Comparison of ENCODE assay signal across 8 cellular contexts in genomic region chr20:8854566-8854965, GRCh38.
DNase-seq lines count a peak whose midpoint lies in the region; ATAC-seq, FAIRE-seq and TF ChIP-seq lines count a peak whose summit lies in the region.

No MANE protein-coding gene starts in this region.

- FAIRE-seq in RCC 7860 (lab: Jason Lieb, UNC) = no peak

- H3K27me3 ChIP-seq in esophagus muscularis mucosa = no peaks in the 10 kb centered on the region
- H3K27me3 ChIP-seq in lung (ENCODE audit: control insufficient read depth, insufficient read depth) = no peaks in the 10 kb centered on the region
- H3K27me3 ChIP-seq in tibial nerve = no peaks in the 10 kb centered on the region

- DNase-seq in RCC 7860 (ENCODE audit: low spot score) (peak; percentile 27), esophagus muscularis mucosa (ENCODE audit: extremely low spot score) (no peak), lung (ENCODE audit: low spot score) (peak; percentile 31), tibial nerve (ENCODE audit: low spot score in 2 of 2) (peak in 1 of 2 donors; percentile 22), anterior cingulate cortex (lab: John Stamatoyannopoulos, UW) (no peak), SHP77 treated with DMSO at 0.1 percent for 48 hours (lab: John Stamatoyannopoulos, UW) (no peak), GOT3 (lab: John Stamatoyannopoulos, UW) (no peak), MV-4-11 (lab: John Stamatoyannopoulos, UW) (no peak)

- H3K9me3 ChIP-seq in esophagus muscularis mucosa (no peaks in the 10 kb centered on the region), lung (ENCODE audit: control insufficient read depth in 2 of 2, insufficient read depth in 1 of 2, low read length in 1 of 2) (no peaks in the 10 kb centered on the region), tibial nerve (no peaks in the 10 kb centered on the region)

- peaks cover 11 to 82% (median 60%) of the 10 kb centered on the region in 4 donors for H3K4me1 ChIP-seq in esophagus muscularis mucosa
- peaks cover 1 to 7% of the 10 kb centered on the region in 2 donors for H3K4me1 ChIP-seq in lung (ENCODE audit: control insufficient read depth in 2 of 2, insufficient read depth in 2 of 2, low read length in 2 of 2)
- H3K4me1 ChIP-seq in tibial nerve = peaks cover 0 to 42% (median 10%) of the 10 kb centered on the region in 4 donors

- H3K36me3 ChIP-seq in esophagus muscularis mucosa = no peaks in the 10 kb centered on the region
- H3K36me3 ChIP-seq in lung (ENCODE audit: control insufficient read depth in 2 of 2, insufficient read depth in 2 of 2, low read length in 2 of 2) = no peaks in the 10 kb centered on the region
- H3K36me3 ChIP-seq in tibial nerve = no peaks in the 10 kb centered on the region

- H3K4me3 ChIP-seq in esophagus muscularis mucosa (peak overlapping the region; percentile 4 to 29 (median 20)), lung (no peak overlapping the region), tibial nerve (peak overlapping the region in 2 of 4 donors; percentile 3 to 23)

- H3K27ac ChIP-seq in esophagus muscularis mucosa (replicated peaks in 1 of 4) (peak overlapping the region; percentile 70 to 78 (median 74)), lung (ENCODE audit: low read depth in 1 of 2, low read length in 1 of 2) (peak overlapping the region in 1 of 2 donors; percentile 55), tibial nerve (peak overlapping the region; percentile 34 to 74 (median 54))

- intact Hi-C loops in esophagus muscularis mucosa (cut with DNase I) = loop anchor here (5.0 to 10.0 kb wide), 3 partner anchors 218 to 540 kb away; no protein-coding TSS in a partner anchor

- 34% methylated on average over 12 of the region's 12 CpGs for WGBS in esophagus muscularis mucosa
- 41 to 70% methylated on average over 12 of the region's 12 CpGs for WGBS in lung, 2 donors
- 15 to 35% methylated on average over 12 of the region's 12 CpGs for WGBS in tibial nerve, 2 donors

- no peak for TF ChIP-seq CTCF in esophagus muscularis mucosa (IDR thresholded peaks at IDR 0.05)
- TF ChIP-seq CTCF in lung (IDR thresholded peaks at IDR 0.05; ENCODE audit: control extremely low read depth, extremely low read depth) = no peak
- TF ChIP-seq CTCF in tibial nerve (IDR thresholded peaks at IDR 0.05) = no peak

- TF ChIP-seq POLR2A in esophagus muscularis mucosa (IDR thresholded peaks at IDR 0.05; ENCODE audit: low read depth) (no peak), tibial nerve (IDR thresholded peaks at IDR 0.05) (no peak)

- ATAC-seq in lung (ENCODE audit: insufficient read depth, low FRiP score) = no peak

- TF ChIP-seq EP300 in esophagus muscularis mucosa (IDR thresholded peaks at IDR 0.05) (no peak), tibial nerve (IDR thresholded peaks at IDR 0.05) (no peak)

Comparison
In these comparisons a context has a peak if more than half of its experiments do, and no peak if none do; other contexts are left out.
1. DNase-seq: peak in RCC 7860 (single experiment) and lung (single experiment); none in esophagus muscularis mucosa (single experiment), anterior cingulate cortex (0 of 58), SHP77 treated with DMSO at 0.1 percent for 48 hours (single experiment), GOT3 (single experiment) and MV-4-11 (single experiment).